Comparison of ENCODE assay signal across 1 cellular context in genomic region chr4:13531609-13531998, GRCh38.
TF ChIP-seq lines count a peak whose summit lies in the region.

No MANE protein-coding gene starts in this region.

TF ChIP-seq in H1, 55 proteins besides CTCF, POLR2A, EP300 and RAD21:
- TF ChIP-seq BRCA1 (IDR thresholded peaks at IDR 0.05; ENCODE audit: low read depth, low read length), result no peak
- peak; percentile 57 for TF ChIP-seq RNF2 (IDR thresholded peaks at IDR 0.05; ENCODE audit: borderline replicate concordance, low read depth, low read length, missing control alignments, poor library complexity, severe bottlenecking)
